17 cellular contexts compared by ENCODE assay signal in the genomic region with DNA sequence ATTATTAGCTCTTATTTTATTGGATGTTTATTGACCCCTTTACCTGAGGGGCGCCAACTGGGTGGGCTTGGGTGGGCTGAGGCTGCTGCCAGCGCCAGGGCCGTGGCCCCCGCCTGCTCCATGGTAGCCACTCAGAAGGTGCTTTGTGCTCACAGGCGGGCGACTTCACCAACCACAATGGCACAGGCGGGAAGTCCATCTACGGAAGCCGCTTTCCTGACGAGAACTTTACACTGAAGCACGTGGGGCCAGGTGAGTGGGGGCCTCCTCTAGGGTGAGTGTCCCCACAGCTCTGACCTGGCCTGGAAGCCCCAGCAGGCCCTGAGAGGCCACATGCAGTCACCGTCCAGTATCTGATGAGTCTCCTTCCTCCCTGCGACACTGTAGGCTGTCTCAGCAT.
"Had no signal": no experiment of that assay in that cellular context is flagged by ENCODE, and none has a peak within 500 bp of the region (broad histone marks: within the 10 kb centered on the region; RNA-seq: fewer than 3 reads in every experiment).

No MANE protein-coding gene starts in this region.

- H3K9me3 ChIP-seq: heart left ventricle, lower lobe of right lung, thoracic aorta had no signal

- H3K27ac Mint-ChIP-seq: endodermal cell, type B pancreatic cell had no signal

- H3K27me3 Mint-ChIP-seq: naive thymus-derived CD8-positive, alpha-beta T cell; type B pancreatic cell had no signal

- H3K27me3 ChIP-seq: heart left ventricle had no signal

- DNase-seq: activated CD4-positive, alpha-beta T cell treated with anti-CD3 and anti-CD28 coated beads, Interleukin-2, amount 50 U/mL, for 1 hour; activated CD8-positive, alpha-beta memory T cell treated with anti-CD3 and anti-CD28 coated beads for 24 hours; activated naive CD4-positive, alpha-beta T cell treated with Interleukin-2 at 50 U/mL for 16 hours; amygdala; endodermal cell; lower lobe of right lung; naive thymus-derived CD8-positive, alpha-beta T cell; small intestine; stimulated activated CD4-positive, alpha-beta T cell treated with anti-CD3 and anti-CD28 coated beads, Interleukin-15, amount 100 ng/mL, for 24 hours; stimulated activated naive CD4-positive, alpha-beta T cell had no signal

- H3K9me3 Mint-ChIP-seq: endodermal cell; naive thymus-derived CD8-positive, alpha-beta T cell; type B pancreatic cell had no signal

- H3K27ac ChIP-seq: coronary artery, heart left ventricle, lower lobe of right lung, thoracic aorta had no signal

- H3K4me3 Mint-ChIP-seq: endodermal cell; naive thymus-derived CD8-positive, alpha-beta T cell; type B pancreatic cell had no signal

- H3K4me3 ChIP-seq: coronary artery, heart left ventricle, lower lobe of right lung, thoracic aorta had no signal

- ATAC-seq: activated CD4-positive, CD25-positive, alpha-beta regulatory T cell treated with anti-CD3 and anti-CD28 coated beads, Interleukin-2, amount 50 U/mL, for 24 hours; heart left ventricle; lower lobe of right lung; naive thymus-derived CD8-positive, alpha-beta T cell; sciatic nerve; SK-N-SH treated with all-trans-retinoic acid at 6 μM for 48 hours had no signal
